Comparison of ENCODE assay signal across 9 cellular contexts in genomic region chr3:69738291-69738690, GRCh38. TPM values are rescaled to one million over a fixed set of nuclear protein-coding genes. Genes with fewer than 3 reads are reported as not detected.
DNase-seq lines count a peak whose midpoint lies in the region; ATAC-seq and TF ChIP-seq lines count a peak whose summit lies in the region.
"Had no signal": no experiment of that assay in that cellular context is flagged by ENCODE, and none has a peak within 500 bp of the region (broad histone marks: within the 10 kb centered on the region; RNA-seq: fewer than 3 reads in every experiment).

No MANE protein-coding gene starts in this region.

- H3K9me3 ChIP-seq in iPS-15b (ENCODE audit: control insufficient read depth, insufficient read depth, low read length) = no peaks in the 10 kb centered on the region

- H3K27me3 Mint-ChIP-seq in activated T-helper 2 cell treated with anti-CD3 and anti-CD28 coated beads, Interferon-gamma antibody, Interleukin-2, Interleukin-4, amounts not matched to agents 10 μg/mL and 5 μg/mL and 100 μg/mL, durations not matched to agents 14 hours and 24 hours and 36 hours (ENCODE audit: low read depth) = peaks cover 52% of the 10 kb centered on the region
- peaks cover 57 to 70% of the 10 kb centered on the region in 2 donors for H3K27me3 Mint-ChIP-seq in stimulated activated naive B cell treated with anti-CD40 and anti-IgM and Interleukin-4, amounts not matched to agents 10 μg/mL and 1 μg/mL and 100 μg/mL, for 72 hours

- H3K36me3 Mint-ChIP-seq in activated T-helper 2 cell treated with anti-CD3 and anti-CD28 coated beads, Interferon-gamma antibody, Interleukin-2, Interleukin-4, amounts not matched to agents 10 μg/mL and 5 μg/mL and 100 μg/mL, durations not matched to agents 14 hours and 24 hours and 36 hours (ENCODE audit: low read depth) = no peaks in the 10 kb centered on the region
- no peaks in the 10 kb centered on the region for H3K36me3 Mint-ChIP-seq in stimulated activated naive B cell treated with anti-CD40 and anti-IgM and Interleukin-4, amounts not matched to agents 10 μg/mL and 1 μg/mL and 100 μg/mL, for 72 hours

- peaks cover 2% of the 10 kb centered on the region for H3K4me1 ChIP-seq in iPS-15b (ENCODE audit: control insufficient read depth, insufficient read depth, low read length)

- H3K4me3 ChIP-seq in iPS-15b (ENCODE audit: low read depth, low read length) = peak overlapping the region; percentile 78

- H3K27ac Mint-ChIP-seq in activated T-helper 2 cell treated with anti-CD3 and anti-CD28 coated beads, Interferon-gamma antibody, Interleukin-2, Interleukin-4, amounts not matched to agents 10 μg/mL and 5 μg/mL and 100 μg/mL, durations not matched to agents 14 hours and 24 hours and 36 hours = no peak overlapping the region
- H3K27ac Mint-ChIP-seq in stimulated activated naive B cell treated with anti-CD40 and anti-IgM and Interleukin-4, amounts not matched to agents 10 μg/mL and 1 μg/mL and 100 μg/mL, for 72 hours = no peak overlapping the region

- H3K4me1 Mint-ChIP-seq in activated T-helper 2 cell treated with anti-CD3 and anti-CD28 coated beads, Interferon-gamma antibody, Interleukin-2, Interleukin-4, amounts not matched to agents 10 μg/mL and 5 μg/mL and 100 μg/mL, durations not matched to agents 14 hours and 24 hours and 36 hours (ENCODE audit: low read depth) = peaks cover 7% of the 10 kb centered on the region
- peaks cover 6 to 21% of the 10 kb centered on the region in 2 donors for H3K4me1 Mint-ChIP-seq in stimulated activated naive B cell treated with anti-CD40 and anti-IgM and Interleukin-4, amounts not matched to agents 10 μg/mL and 1 μg/mL and 100 μg/mL, for 72 hours

- no peak for ATAC-seq in stimulated activated naive B cell treated with anti-CD40 and anti-IgM and Interleukin-4, amounts not matched to agents 10 μg/mL and 1 μg/mL and 100 μg/mL, for 72 hours (replicated peaks)
- ATAC-seq in GM21526 (IDR thresholded peaks at IDR 0.05; ENCODE audit: low FRiP score, unreplicated experiment) (no peak), HG03097 (IDR thresholded peaks at IDR 0.05; ENCODE audit: low FRiP score, unreplicated experiment) (no peak)

- POLR2A ChIA-PET in RWPE1 (lab: Yijun Ruan, JAX; ENCODE audit: low non-redundant PET) = interaction anchor here (0.7 kb wide), 1 partner anchor 282 kb away, joined by 4 read pairs; no protein-coding TSS in a partner anchor

- no peaks in the 10 kb centered on the region for H3K36me3 ChIP-seq in iPS-15b (ENCODE audit: control insufficient read depth, insufficient read depth, low read length)

- CTCF ChIA-PET in RWPE1 (lab: Yijun Ruan, JAX) = no interaction called here

- intact Hi-C loops in activated T-helper 2 cell treated with anti-CD3 and anti-CD28 coated beads, Interferon-gamma antibody, Interleukin-2, Interleukin-4, amounts not matched to agents 10 μg/mL and 5 μg/mL and 100 μg/mL, durations not matched to agents 14 hours and 24 hours and 36 hours (cut with micrococcal nuclease) = no loop called here

- peaks cover 39% of the 10 kb centered on the region for H3K27me3 ChIP-seq in iPS-15b (ENCODE audit: control insufficient read depth, insufficient read depth, low read length)

- no peaks in the 10 kb centered on the region for H3K9me3 Mint-ChIP-seq in activated T-helper 2 cell treated with anti-CD3 and anti-CD28 coated beads, Interferon-gamma antibody, Interleukin-2, Interleukin-4, amounts not matched to agents 10 μg/mL and 5 μg/mL and 100 μg/mL, durations not matched to agents 14 hours and 24 hours and 36 hours
- H3K9me3 Mint-ChIP-seq in stimulated activated naive B cell treated with anti-CD40 and anti-IgM and Interleukin-4, amounts not matched to agents 10 μg/mL and 1 μg/mL and 100 μg/mL, for 72 hours = no peaks in the 10 kb centered on the region

- TF ChIP-seq CTCF in RWPE1 (conservative IDR thresholded peaks at IDR 0.05; ENCODE audit: low read depth) = no peak

- peak overlapping the region; percentile 73 for H3K4me3 Mint-ChIP-seq in activated T-helper 2 cell treated with anti-CD3 and anti-CD28 coated beads, Interferon-gamma antibody, Interleukin-2, Interleukin-4, amounts not matched to agents 10 μg/mL and 5 μg/mL and 100 μg/mL, durations not matched to agents 14 hours and 24 hours and 36 hours (ENCODE audit: low read depth)
- H3K4me3 Mint-ChIP-seq in stimulated activated naive B cell treated with anti-CD40 and anti-IgM and Interleukin-4, amounts not matched to agents 10 μg/mL and 1 μg/mL and 100 μg/mL, for 72 hours = peak overlapping the region; percentile 75 to 79

- DNase-seq in DMS 273 (lab: John Stamatoyannopoulos, UW; ENCODE audit: unreplicated experiment) (peak; percentile 40), DMS 273 treated with DMSO at 0.1 percent for 48 hours (lab: John Stamatoyannopoulos, UW) (no peak), RWPE1 (ENCODE audit: low spot score) (no peak)
- DNase-seq in activated T-helper 2 cell treated with anti-CD3 and anti-CD28 coated beads, Interferon-gamma antibody, Interleukin-2, Interleukin-4, amounts not matched to agents 10 μg/mL and 5 μg/mL and 100 μg/mL, durations not matched to agents 14 hours and 24 hours and 36 hours (ENCODE audit: low spot score) = no peak
- no peak for DNase-seq in stimulated activated naive B cell treated with anti-CD40 and anti-IgM and Interleukin-4, amounts not matched to agents 10 μg/mL and 1 μg/mL and 100 μg/mL, for 72 hours
- DNase-seq: 8988T had no signal

- H3K27ac ChIP-seq in RWPE1 = no peak overlapping the region

- no peak overlapping the region for H3K9ac ChIP-seq in iPS-15b (ENCODE audit: low read depth, low read length)

RNA-seq across cellular contexts. Expression of gene MITF, which starts 1.0 kb away (rescaled TPM):
- 0.07 and 0.28 TPM in 2 replicates for total RNA-seq in activated T-helper 2 cell treated with anti-CD3 and anti-CD28 coated beads, Interferon-gamma antibody, Interleukin-2, Interleukin-4, amounts not matched to agents 10 μg/mL and 5 μg/mL and 100 μg/mL, durations not matched to agents 14 hours and 24 hours and 36 hours
